Comparison of ENCODE assay signal across 15 cellular contexts in genomic region chr1:109659997-109660755, GRCh38. TPM values are rescaled to one million over a fixed set of nuclear protein-coding genes. Genes with fewer than 3 reads are reported as not detected.
A peak's percentile ranks its signal among the peaks of the same experiment; 100 is the strongest.
DNase-seq lines count a peak whose midpoint lies in the region; ATAC-seq and TF ChIP-seq lines count a peak whose summit lies in the region.
"Had no signal": no experiment of that assay in that cellular context is flagged by ENCODE, and none has a peak within 500 bp of the region (broad histone marks: within the 10 kb centered on the region; RNA-seq: fewer than 3 reads in every experiment).

No MANE protein-coding gene starts in this region.

- no peaks in the 10 kb centered on the region for H3K4me1 ChIP-seq in aorta (ENCODE audit: control insufficient read depth in 1 of 2, insufficient read depth in 2 of 2, low read length in 2 of 2)

- no peaks in the 10 kb centered on the region for H3K9me3 ChIP-seq in aorta (ENCODE audit: control insufficient read depth, low read length)
- H3K9me3 ChIP-seq: sigmoid colon had no signal

- H3K27me3 ChIP-seq in aorta (ENCODE audit: control insufficient read depth in 1 of 2, insufficient read depth in 2 of 2, low read length in 1 of 2) = no peaks in the 10 kb centered on the region
- H3K27me3 ChIP-seq: sigmoid colon had no signal

- ATAC-seq in aorta (ENCODE audit: low FRiP score) (no peak), HG02571 (IDR thresholded peaks at IDR 0.05; ENCODE audit: unreplicated experiment) (no peak), GM18505 (IDR thresholded peaks at IDR 0.05; ENCODE audit: unreplicated experiment) (no peak)
- ATAC-seq: K562 had no signal

- no peaks in the 10 kb centered on the region for H3K36me3 ChIP-seq in aorta (ENCODE audit: control insufficient read depth in 1 of 2, insufficient read depth in 2 of 2, low read length in 1 of 2)

- 79 to 84% methylated on average over 5 of the region's 5 CpGs for WGBS in aorta, 2 donors

- no peak for TF ChIP-seq POLR2A in GM18505 (IDR thresholded peaks at IDR 0.05; ENCODE audit: borderline replicate concordance, extremely low read depth, insufficient read depth, insufficient read length)

- DNase-seq in DMS 273 (lab: John Stamatoyannopoulos, UW; ENCODE audit: unreplicated experiment) = peak; percentile 84
- peak; percentile 66 for DNase-seq in NCI-H128 (lab: John Stamatoyannopoulos, UW; ENCODE audit: unreplicated experiment)
- DNase-seq in UCSD-AML1 (lab: John Stamatoyannopoulos, UW; ENCODE audit: unreplicated experiment) = peak; percentile 35
- DNase-seq in medulla oblongata (ENCODE audit: extremely low spot score) = peak; percentile 40
- DNase-seq in stimulated activated naive CD4-positive, alpha-beta T cell (lab: John Stamatoyannopoulos, UW) = no peak
- DNase-seq in aorta = no peak
- DNase-seq: amniotic stem cell; effector CD4-positive, alpha-beta T cell; foreskin fibroblast; NCI-H345; sigmoid colon had no signal

- no peak overlapping the region for H3K27ac ChIP-seq in aorta (ENCODE audit: low read depth in 1 of 2, low read length in 2 of 2)
- H3K27ac ChIP-seq: sigmoid colon had no signal

- intact Hi-C loops in aorta (cut with DNase I) = no loop called here

- no peak overlapping the region for H3K4me3 ChIP-seq in aorta (ENCODE audit: low read length in 2 of 2)
- H3K4me3 ChIP-seq: K562, sigmoid colon had no signal

RNA-seq across cellular contexts. Expression of gene GSTM4, which starts 4.3 kb away (rescaled TPM):
- total RNA-seq in aorta = 10 to 100 TPM; 15.0 to 29.8 TPM
- 10 to 100 TPM; 33.8 to 53.1 TPM for polyA plus RNA-seq in aorta

RNA-seq across cellular contexts. Expression of gene GSTM2, which starts 7.7 kb away (rescaled TPM):
- 100 to 1,000 TPM in 1 of 2 donors, 10 to 100 TPM in 1; 48.3 to 136 TPM for total RNA-seq in aorta
- polyA plus RNA-seq in aorta = 100 to 1,000 TPM in 1 of 2 donors, 10 to 100 TPM in 1; 17.5 to 279 TPM

RNA-seq across cellular contexts. Expression of gene GSTM1, which starts 27.4 kb away (rescaled TPM):
- 10 to 100 TPM in 1 of 2 donors, not detected in 1; 63.8 TPM for total RNA-seq in aorta
- polyA plus RNA-seq in aorta = 10 to 100 TPM; 42.4 to 54.4 TPM
- total RNA-seq: K562 had no signal
- polyA plus RNA-seq: K562 had no signal

RNA-seq across cellular contexts. Expression of gene AMPD2, which starts 40.5 kb away (rescaled TPM):
- 10 to 100 TPM; 59.7 to 77.1 TPM for total RNA-seq in aorta
- 10 to 100 TPM; 19.8 to 85.9 TPM for polyA plus RNA-seq in aorta

RNA-seq across cellular contexts. Expression of gene GNAT2, which starts 40.8 kb away (rescaled TPM):
- not detected for total RNA-seq in aorta
- polyA plus RNA-seq in aorta = not detected
- total RNA-seq: sigmoid colon, subcutaneous adipose tissue had no signal

Comparison
In these comparisons a context has a peak if more than half of its experiments do, and no peak if none do; other contexts are left out.
1. DNase-seq: peak in DMS 273 (single experiment), NCI-H128 (single experiment), UCSD-AML1 (single experiment) and medulla oblongata (single experiment); none in stimulated activated naive CD4-positive, alpha-beta T cell (0 of 6) and aorta (0 of 2).